Comparison of ENCODE assay signal across 8 cellular contexts in the genomic region with DNA sequence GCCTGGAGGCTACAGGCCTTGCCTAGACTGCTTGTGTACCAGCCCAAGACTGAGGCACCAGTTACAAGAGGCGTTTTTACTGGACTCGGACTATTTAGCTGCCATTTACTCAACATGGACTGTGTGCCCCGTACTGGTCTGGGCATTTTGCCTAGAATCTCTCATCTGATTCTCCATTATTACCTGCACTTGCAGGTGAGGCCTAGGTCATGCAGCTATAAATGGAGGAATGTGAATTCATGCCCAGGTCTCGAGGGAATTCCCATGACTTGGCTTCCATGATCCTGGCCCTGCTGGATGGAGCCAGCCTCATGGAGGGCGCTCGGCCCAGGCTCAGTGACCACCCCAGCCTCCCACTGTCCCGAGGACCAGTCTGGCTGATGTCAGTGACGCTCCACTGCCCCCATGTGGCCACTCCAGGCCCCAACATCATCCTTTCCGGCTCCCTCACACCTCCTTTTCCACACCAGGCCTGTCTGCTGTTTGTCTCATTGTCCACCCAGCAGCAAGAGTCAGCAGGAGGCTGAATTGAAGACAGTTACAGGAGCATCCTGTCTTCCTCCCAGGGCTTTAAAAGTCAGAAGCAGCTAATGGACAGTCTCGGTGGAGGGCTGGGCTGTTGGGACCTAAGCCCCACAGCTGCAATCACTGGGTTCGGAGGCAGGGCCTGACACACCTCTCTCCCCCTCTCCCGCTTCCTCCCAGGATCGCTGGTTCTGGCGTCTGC. TPM values are rescaled to one million over a fixed set of nuclear protein-coding genes. Genes with fewer than 3 reads are reported as not detected.
DNase-seq lines count a peak whose midpoint lies in the region; ATAC-seq and TF ChIP-seq lines count a peak whose summit lies in the region.

No MANE protein-coding gene starts in this region.

- H3K36me3 ChIP-seq in HUES64 (ENCODE audit: insufficient read depth, low read length) (peaks cover 5% of the 10 kb centered on the region), SK-N-SH (replicated peaks in 1 of 2; ENCODE audit: control insufficient read depth in 1 of 2, insufficient read depth in 2 of 2, low read length in 1 of 2) (peaks cover 0 to 14% of the 10 kb centered on the region in 2 experiments), gastrocnemius medialis (peaks cover 0 to 11% of the 10 kb centered on the region in 2 donors)

- peak; percentile 83 for TF ChIP-seq RAD21 in SK-N-SH (IDR thresholded peaks at IDR 0.05; ENCODE audit: low read length)

- no peak overlapping the region for H3K4me3 ChIP-seq in HUES64 (ENCODE audit: low read length)
- H3K4me3 ChIP-seq in SK-N-SH (ENCODE audit: low read depth in 2 of 2, low read length in 1 of 2), result no peak overlapping the region; a peak in 1 of 4 replicates
- no peak overlapping the region for H3K4me3 ChIP-seq in gastrocnemius medialis

- intact Hi-C loops in gastrocnemius medialis (cut with DNase I; ENCODE audit: low total_unique reads), result loop anchor here (1.0 kb wide), 1 partner anchor 124 kb away; no protein-coding TSS in a partner anchor

- no peak overlapping the region for H3K4me2 ChIP-seq in SK-N-SH

- TF ChIP-seq EP300 in SK-N-SH (IDR thresholded peaks at IDR 0.05; ENCODE audit: borderline replicate concordance in 1 of 2, low read depth in 1 of 2, low read length in 1 of 2), result no peak

- H3K27me3 ChIP-seq in HUES64 (ENCODE audit: insufficient read depth, low read length) (no peaks in the 10 kb centered on the region), SK-N-SH (ENCODE audit: insufficient read depth) (no peaks in the 10 kb centered on the region), gastrocnemius medialis (no peaks in the 10 kb centered on the region)

- no peaks in the 10 kb centered on the region for H3K9me2 ChIP-seq in SK-N-SH

- CTCF ChIA-PET in SK-N-SH (lab: Yijun Ruan, JAX), result interaction anchor here (0.6 to 5.7 kb wide), 29 partner anchors 9 to 499 kb away, joined by 3 to 28 read pairs (median 4); a partner anchor contains a TSS

- H2AFZ ChIP-seq in SK-N-SH (ENCODE audit: low read depth), result no peak overlapping the region

- POLR2A ChIA-PET in SK-N-SH (lab: Yijun Ruan, JAX), result interaction anchor here (0.6 kb wide), 2 partner anchors 179 kb away, joined by 3 read pairs; no protein-coding TSS in a partner anchor

- in situ Hi-C loops in gastrocnemius medialis (cut with MboI; ENCODE audit: low sequenced_read_pairs in 4 of 4), result no loop called here

- H3K9me3 ChIP-seq in HUES64 (ENCODE audit: insufficient read depth, low read depth, low read length) (no peaks in the 10 kb centered on the region), SK-N-SH (no peaks in the 10 kb centered on the region), gastrocnemius medialis (no peaks in the 10 kb centered on the region)

- DNase-seq in EH (ENCODE audit: low read depth) (peak; percentile 74), SK-N-SH (peak; percentile 93), astrocyte of the hippocampus (ENCODE audit: low read depth, low spot score) (peak; percentile 86), hypothalamus (lab: John Stamatoyannopoulos, UW) (peak in 32 of 51 donors; percentile 5 to 62 (median 29)), gastrocnemius medialis (no peak)

- WGBS in HUES64, result 54% methylated on average over 14 of the region's 14 CpGs
- 55% methylated on average over 14 of the region's 14 CpGs for WGBS in SK-N-SH (ENCODE audit: low lambda C conversion rate)

- no peaks in the 10 kb centered on the region for H4K20me1 ChIP-seq in SK-N-SH (ENCODE audit: insufficient read depth)

- H3K27ac ChIP-seq in HUES64 (ENCODE audit: low read depth, low read length), result peak overlapping the region; percentile 44; the same call in 1 of the 2 replicates
- peak overlapping the region in 1 of 2 experiments; percentile 14; a peak in 1 of 4 replicates for H3K27ac ChIP-seq in SK-N-SH (ENCODE audit: low read depth in 2 of 2, low read length in 1 of 2)
- no peak overlapping the region for H3K27ac ChIP-seq in gastrocnemius medialis

- TF ChIP-seq CTCF in SK-N-SH (IDR thresholded peaks at IDR 0.05) (peak; percentile 87), gastrocnemius medialis (IDR thresholded peaks at IDR 0.05 in 4 of 5, conservative IDR thresholded peaks at IDR 0.05 in 1 of 5) (peak; percentile 31 to 65 (median 57))

- peaks cover 12% of the 10 kb centered on the region; the same call in 1 of the 2 replicates for H3K4me1 ChIP-seq in HUES64 (ENCODE audit: insufficient read depth, low read length)
- H3K4me1 ChIP-seq in SK-N-SH (ENCODE audit: control insufficient read depth in 1 of 2, insufficient read depth in 2 of 2, low read depth in 1 of 2, low read length in 1 of 2), result peaks cover 0 to 12% of the 10 kb centered on the region in 2 experiments; a peak in 2 of 4 replicates
- no peaks in the 10 kb centered on the region for H3K4me1 ChIP-seq in gastrocnemius medialis

- ATAC-seq in gastrocnemius medialis (peak in 1 of 2 donors; percentile 37), GM18861 (IDR thresholded peaks at IDR 0.05; ENCODE audit: unreplicated experiment) (no peak), GM21528 (IDR thresholded peaks at IDR 0.05; ENCODE audit: low FRiP score, unreplicated experiment) (no peak)

- H3K9ac ChIP-seq in HUES64 (ENCODE audit: low read depth, low read length), result no peak overlapping the region
- no peak overlapping the region for H3K9ac ChIP-seq in SK-N-SH

- H3F3A ChIP-seq in SK-N-SH (replicated peaks; ENCODE audit: insufficient read depth), result peaks cover 6% of the 10 kb centered on the region

- TF ChIP-seq POLR2A in gastrocnemius medialis (IDR thresholded peaks at IDR 0.05), result no peak

- H3K79me2 ChIP-seq in SK-N-SH (ENCODE audit: insufficient read depth), result no peaks in the 10 kb centered on the region

TF ChIP-seq in SK-N-SH, 30 proteins besides CTCF, POLR2A, EP300 and RAD21:
- TF ChIP-seq FOXJ3 (CRISPR knock-in tag; IDR thresholded peaks at IDR 0.05), result no peak
- no peak for TF ChIP-seq YY1 (IDR thresholded peaks at IDR 0.05; ENCODE audit: low read depth)
- TF ChIP-seq MEF2A (IDR thresholded peaks at IDR 0.05; ENCODE audit: borderline replicate concordance, low read depth), result no peak
- peak; percentile 85 for TF ChIP-seq SMC3 (IDR thresholded peaks at IDR 0.05; ENCODE audit: low read depth, low read length)
- no peak for TF ChIP-seq NFIC (IDR thresholded peaks at IDR 0.05; ENCODE audit: borderline replicate concordance)
- TF ChIP-seq TAF1 (IDR thresholded peaks at IDR 0.05; ENCODE audit: borderline replicate concordance, low read depth, low read length), result no peak
- no peak for TF ChIP-seq GABPA (IDR thresholded peaks at IDR 0.05; ENCODE audit: low read depth)
- TF ChIP-seq, protein P1, sequence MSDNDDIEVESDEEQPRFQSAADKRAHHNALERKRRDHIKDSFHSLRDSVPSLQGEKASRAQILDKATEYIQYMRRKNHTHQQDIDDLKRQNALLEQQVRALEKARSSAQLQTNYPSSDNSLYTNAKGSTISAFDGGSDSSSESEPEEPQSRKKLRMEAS (IDR thresholded peaks at IDR 0.05; ENCODE audit: low read depth), result 0 out of 2 replicates have a peak, but pooled peaks have one; percentile 39
- no peak for TF ChIP-seq GATA2 (CRISPR knock-in tag; IDR thresholded peaks at IDR 0.05)
- TF ChIP-seq, protein P2, sequence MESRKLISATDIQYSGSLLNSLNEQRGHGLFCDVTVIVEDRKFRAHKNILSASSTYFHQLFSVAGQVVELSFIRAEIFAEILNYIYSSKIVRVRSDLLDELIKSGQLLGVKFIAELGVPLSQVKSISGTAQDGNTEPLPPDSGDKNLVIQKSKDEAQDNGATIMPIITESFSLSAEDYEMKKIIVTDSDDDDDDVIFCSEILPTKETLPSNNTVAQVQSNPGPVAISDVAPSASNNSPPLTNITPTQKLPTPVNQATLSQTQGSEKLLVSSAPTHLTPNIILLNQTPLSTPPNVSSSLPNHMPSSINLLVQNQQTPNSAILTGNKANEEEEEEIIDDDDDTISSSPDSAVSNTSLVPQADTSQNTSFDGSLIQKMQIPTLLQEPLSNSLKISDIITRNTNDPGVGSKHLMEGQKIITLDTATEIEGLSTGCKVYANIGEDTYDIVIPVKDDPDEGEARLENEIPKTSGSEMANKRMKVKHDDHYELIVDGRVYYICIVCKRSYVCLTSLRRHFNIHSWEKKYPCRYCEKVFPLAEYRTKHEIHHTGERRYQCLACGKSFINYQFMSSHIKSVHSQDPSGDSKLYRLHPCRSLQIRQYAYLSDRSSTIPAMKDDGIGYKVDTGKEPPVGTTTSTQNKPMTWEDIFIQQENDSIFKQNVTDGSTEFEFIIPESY (IDR thresholded peaks at IDR 0.05; ENCODE audit: borderline replicate concordance, low read depth), result no peak
- no peak for TF ChIP-seq RFX5 (IDR thresholded peaks at IDR 0.05; ENCODE audit: low read length)
- TF ChIP-seq RCOR1 (IDR thresholded peaks at IDR 0.05; ENCODE audit: low read length), result 0 out of 2 replicates have a peak, but pooled peaks have one; percentile 31

RNA-seq across cellular contexts. Expression of a gene that starts 8.7 kb away (rescaled TPM):
- 24.9 TPM for polyA plus RNA-seq in HUES64 (2013, experiment 1 of 2)
- polyA plus RNA-seq in HUES64 (2013, experiment 2 of 2), result 34.9 TPM
- 52.4 and 53.1 TPM in 2 replicates for polyA plus RNA-seq in SK-N-SH (2012; rRNA removed)
- 45.2 and 58.3 TPM in 2 replicates for polyA plus RNA-seq in SK-N-SH (2012; cell fraction: cytosol; rRNA removed)
- polyA plus RNA-seq in SK-N-SH (2012; cell fraction: nucleus; rRNA removed), result 64.2 and 76.0 TPM in 2 replicates
- total RNA-seq in gastrocnemius medialis, result 10 to 100 TPM in 3 of 4 donors, 1 to 10 TPM in 1; 3.8 to 18.4 (median 12.4) TPM

RNA-seq across cellular contexts. Expression of a gene that starts 15.4 kb away (rescaled TPM):
- 138 TPM for polyA plus RNA-seq in HUES64 (2013, experiment 1 of 2)
- polyA plus RNA-seq in HUES64 (2013, experiment 2 of 2), result 113 TPM
- polyA plus RNA-seq in SK-N-SH (2012; rRNA removed), result 343 and 356 TPM in 2 replicates
- polyA plus RNA-seq in SK-N-SH (2012; cell fraction: cytosol; rRNA removed), result 174 and 232 TPM in 2 replicates
- polyA plus RNA-seq in SK-N-SH (2012; cell fraction: nucleus; rRNA removed), result 485 and 538 TPM in 2 replicates
- 10 to 100 TPM; 34.2 to 48.3 (median 47.4) TPM for total RNA-seq in gastrocnemius medialis

RNA-seq across cellular contexts. Expression of a gene that starts 23.0 kb away (rescaled TPM):
- polyA plus RNA-seq in HUES64 (2013, experiment 1 of 2), result not detected
- polyA plus RNA-seq in HUES64 (2013, experiment 2 of 2), result not detected
- polyA plus RNA-seq in SK-N-SH (2012; rRNA removed), result not detected in 2 replicates
- polyA plus RNA-seq in SK-N-SH (2012; cell fraction: cytosol; rRNA removed), result not detected in 2 replicates
- polyA plus RNA-seq in SK-N-SH (2012; cell fraction: nucleus; rRNA removed), result 0.02 and 0.04 TPM in 2 replicates
- total RNA-seq in gastrocnemius medialis, result not detected

RNA-seq across cellular contexts. Expression of a gene that starts 42.7 kb away (rescaled TPM):
- 8.1 TPM for polyA plus RNA-seq in HUES64 (2013, experiment 1 of 2)
- polyA plus RNA-seq in HUES64 (2013, experiment 2 of 2), result 6.9 TPM
- polyA plus RNA-seq in SK-N-SH (2012; rRNA removed), result 18.1 and 19.0 TPM in 2 replicates
- 12.5 and 17.9 TPM in 2 replicates for polyA plus RNA-seq in SK-N-SH (2012; cell fraction: cytosol; rRNA removed)
- polyA plus RNA-seq in SK-N-SH (2012; cell fraction: nucleus; rRNA removed), result 9.5 and 12.9 TPM in 2 replicates
- total RNA-seq in gastrocnemius medialis, result under 1 TPM in 2 of 4 donors, not detected in 2; 0.07 to 0.10 TPM

Comparison
In these comparisons a context has a peak if more than half of its experiments do, and no peak if none do; other contexts are left out.
1. DNase-seq: peak in EH (single experiment), SK-N-SH (single experiment), astrocyte of the hippocampus (single experiment) and hypothalamus (32 of 51); none in gastrocnemius medialis (0 of 2).